In the genomic region with DNA sequence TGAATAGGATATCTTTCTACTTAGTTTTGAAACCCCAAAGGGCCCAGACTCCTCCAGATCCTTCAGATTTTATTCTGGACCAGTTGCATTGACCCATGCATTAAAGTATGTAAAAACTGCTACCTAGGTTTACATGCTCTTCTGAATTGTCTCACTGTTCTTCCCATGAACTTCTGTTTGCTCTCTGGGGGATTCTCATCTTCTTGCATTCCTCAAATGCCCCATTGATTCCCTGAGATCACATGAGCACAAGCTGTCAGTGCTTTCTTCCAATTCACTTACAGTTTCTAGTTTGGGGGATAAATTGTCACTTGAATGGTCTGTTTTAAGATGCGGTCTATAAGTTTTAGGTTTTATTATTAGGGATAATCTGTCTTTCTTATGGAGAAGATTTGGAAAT, we compare ENCODE assay signal across 1 cellular context.
TF ChIP-seq lines count a peak whose summit lies in the region.

No MANE protein-coding gene starts in this region.

TF ChIP-seq in GM23338, 12 proteins besides CTCF, POLR2A, EP300 and RAD21 (continued from another document):
- TF ChIP-seq, protein P1, sequence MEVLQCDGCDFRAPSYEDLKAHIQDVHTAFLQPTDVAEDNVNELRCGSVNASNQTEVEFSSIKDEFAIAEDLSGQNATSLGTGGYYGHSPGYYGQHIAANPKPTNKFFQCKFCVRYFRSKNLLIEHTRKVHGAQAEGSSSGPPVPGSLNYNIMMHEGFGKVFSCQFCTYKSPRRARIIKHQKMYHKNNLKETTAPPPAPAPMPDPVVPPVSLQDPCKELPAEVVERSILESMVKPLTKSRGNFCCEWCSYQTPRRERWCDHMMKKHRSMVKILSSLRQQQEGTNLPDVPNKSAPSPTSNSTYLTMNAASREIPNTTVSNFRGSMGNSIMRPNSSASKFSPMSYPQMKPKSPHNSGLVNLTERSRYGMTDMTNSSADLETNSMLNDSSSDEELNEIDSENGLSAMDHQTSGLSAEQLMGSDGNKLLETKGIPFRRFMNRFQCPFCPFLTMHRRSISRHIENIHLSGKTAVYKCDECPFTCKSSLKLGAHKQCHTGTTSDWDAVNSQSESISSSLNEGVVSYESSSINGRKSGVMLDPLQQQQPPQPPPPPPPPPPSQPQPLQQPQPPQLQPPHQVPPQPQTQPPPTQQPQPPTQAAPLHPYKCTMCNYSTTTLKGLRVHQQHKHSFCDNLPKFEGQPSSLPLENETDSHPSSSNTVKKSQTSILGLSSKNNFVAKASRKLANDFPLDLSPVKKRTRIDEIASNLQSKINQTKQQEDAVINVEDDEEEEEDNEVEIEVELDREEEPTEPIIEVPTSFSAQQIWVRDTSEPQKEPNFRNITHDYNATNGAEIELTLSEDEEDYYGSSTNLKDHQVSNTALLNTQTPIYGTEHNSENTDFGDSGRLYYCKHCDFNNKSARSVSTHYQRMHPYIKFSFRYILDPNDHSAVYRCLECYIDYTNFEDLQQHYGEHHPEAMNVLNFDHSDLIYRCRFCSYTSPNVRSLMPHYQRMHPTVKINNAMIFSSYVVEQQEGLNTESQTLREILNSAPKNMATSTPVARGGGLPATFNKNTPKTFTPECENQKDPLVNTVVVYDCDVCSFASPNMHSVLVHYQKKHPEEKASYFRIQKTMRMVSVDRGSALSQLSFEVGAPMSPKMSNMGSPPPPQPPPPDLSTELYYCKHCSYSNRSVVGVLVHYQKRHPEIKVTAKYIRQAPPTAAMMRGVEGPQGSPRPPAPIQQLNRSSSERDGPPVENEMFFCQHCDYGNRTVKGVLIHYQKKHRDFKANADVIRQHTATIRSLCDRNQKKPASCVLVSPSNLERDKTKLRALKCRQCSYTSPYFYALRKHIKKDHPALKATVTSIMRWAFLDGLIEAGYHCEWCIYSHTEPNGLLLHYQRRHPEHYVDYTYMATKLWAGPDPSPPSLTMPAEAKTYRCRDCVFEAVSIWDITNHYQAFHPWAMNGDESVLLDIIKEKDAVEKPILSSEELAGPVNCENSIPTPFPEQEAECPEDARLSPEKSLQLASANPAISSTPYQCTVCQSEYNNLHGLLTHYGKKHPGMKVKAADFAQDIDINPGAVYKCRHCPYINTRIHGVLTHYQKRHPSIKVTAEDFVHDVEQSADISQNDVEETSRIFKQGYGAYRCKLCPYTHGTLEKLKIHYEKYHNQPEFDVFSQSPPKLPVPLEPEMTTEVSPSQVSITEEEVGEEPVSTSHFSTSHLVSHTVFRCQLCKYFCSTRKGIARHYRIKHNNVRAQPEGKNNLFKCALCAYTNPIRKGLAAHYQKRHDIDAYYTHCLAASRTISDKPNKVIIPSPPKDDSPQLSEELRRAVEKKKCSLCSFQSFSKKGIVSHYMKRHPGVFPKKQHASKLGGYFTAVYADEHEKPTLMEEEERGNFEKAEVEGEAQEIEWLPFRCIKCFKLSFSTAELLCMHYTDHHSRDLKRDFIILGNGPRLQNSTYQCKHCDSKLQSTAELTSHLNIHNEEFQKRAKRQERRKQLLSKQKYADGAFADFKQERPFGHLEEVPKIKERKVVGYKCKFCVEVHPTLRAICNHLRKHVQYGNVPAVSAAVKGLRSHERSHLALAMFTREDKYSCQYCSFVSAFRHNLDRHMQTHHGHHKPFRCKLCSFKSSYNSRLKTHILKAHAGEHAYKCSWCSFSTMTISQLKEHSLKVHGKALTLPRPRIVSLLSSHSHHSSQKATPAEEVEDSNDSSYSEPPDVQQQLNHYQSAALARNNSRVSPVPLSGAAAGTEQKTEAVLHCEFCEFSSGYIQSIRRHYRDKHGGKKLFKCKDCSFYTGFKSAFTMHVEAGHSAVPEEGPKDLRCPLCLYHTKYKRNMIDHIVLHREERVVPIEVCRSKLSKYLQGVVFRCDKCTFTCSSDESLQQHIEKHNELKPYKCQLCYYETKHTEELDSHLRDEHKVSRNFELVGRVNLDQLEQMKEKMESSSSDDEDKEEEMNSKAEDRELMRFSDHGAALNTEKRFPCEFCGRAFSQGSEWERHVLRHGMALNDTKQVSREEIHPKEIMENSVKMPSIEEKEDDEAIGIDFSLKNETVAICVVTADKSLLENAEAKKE (CRISPR knock-in tag; IDR thresholded peaks at IDR 0.05): no peak
- TF ChIP-seq EZH2 (IDR thresholded peaks at IDR 0.05; ENCODE audit: low read depth, unreplicated experiment): no peak
- TF ChIP-seq STAT1 (IDR thresholded peaks at IDR 0.05; ENCODE audit: unreplicated experiment): no peak
- TF ChIP-seq CREB1 (CRISPR knock-in tag; IDR thresholded peaks at IDR 0.05; ENCODE audit: low read depth): no peak
- TF ChIP-seq ZNF114 (CRISPR knock-in tag; IDR thresholded peaks at IDR 0.05): no peak
- TF ChIP-seq JUNB (IDR thresholded peaks at IDR 0.05; ENCODE audit: unreplicated experiment): no peak
